30 cellular contexts compared by ENCODE assay signal in the genomic region with DNA sequence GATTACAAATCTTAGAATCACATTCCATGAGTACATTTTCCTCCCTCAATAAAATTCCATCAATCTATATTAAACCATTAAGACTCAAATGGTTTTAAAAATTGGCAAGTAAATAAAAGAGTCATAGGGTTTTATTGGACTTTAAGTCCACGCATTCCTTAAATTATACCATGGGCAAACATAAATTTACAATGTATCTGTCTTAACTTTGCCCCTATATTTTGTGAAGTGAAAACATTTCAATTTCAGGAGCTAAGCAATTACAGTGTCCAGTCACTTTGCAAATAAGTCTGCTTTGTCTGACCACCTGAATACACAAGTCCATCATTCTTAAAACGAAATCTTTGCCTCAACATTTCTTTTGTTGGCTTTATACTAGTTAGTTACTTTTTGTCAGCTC.
"Had no signal": no experiment of that assay in that cellular context is flagged by ENCODE, and none has a peak within 500 bp of the region (broad histone marks: within the 10 kb centered on the region; RNA-seq: fewer than 3 reads in every experiment).

No MANE protein-coding gene starts in this region.

- H3K4me1 ChIP-seq: adrenal gland, ascending aorta, body of pancreas, breast epithelium had no signal

- H3K27me3 ChIP-seq: adrenal gland, ascending aorta, body of pancreas, brain microvascular endothelial cell, breast epithelium, cardiac muscle cell had no signal

- H3K4me3 ChIP-seq: adrenal gland, ascending aorta, body of pancreas, breast epithelium, cardiac muscle cell had no signal

- H3K9me3 ChIP-seq: adrenal gland, ascending aorta, body of pancreas, breast epithelium had no signal

- DNase-seq: activated effector memory CD4-positive, alpha-beta T cell treated with anti-CD3 and anti-CD28 coated beads, Interleukin-2, amount 50 U/mL, for 16 hours; activated effector memory CD4-positive, alpha-beta T cell treated with Interleukin-2 at 50 U/mL for 16 hours; activated gamma-delta T cell; activated gamma-delta T cell treated with Interleukin-2 at 50 U/mL for 16 hours; activated naive CD4-positive, alpha-beta T cell; activated naive CD4-positive, alpha-beta T cell treated with anti-CD3 and anti-CD28 coated beads for 36 hours; activated naive CD4-positive, alpha-beta T cell treated with anti-CD3 and anti-CD28 coated beads, Interleukin-2, amount 10 ng/mL, durations not matched to agents 7 days and 5 days; activated naive CD4-positive, alpha-beta T cell treated with anti-CD3 and anti-CD28 coated beads, Interleukin-2, amount 50 U/mL, for 16 hours; activated naive CD4-positive, alpha-beta T cell treated with Interleukin-2 at 50 U/mL for 16 hours; activated naive CD8-positive, alpha-beta T cell treated with anti-CD3 and anti-CD28 coated beads for 36 hours; activated naive CD8-positive, alpha-beta T cell treated with anti-CD3 and anti-CD28 coated beads, Interleukin-2, amount 10 ng/mL, durations not matched to agents 7 days and 5 days; activated naive CD8-positive, alpha-beta T cell treated with anti-CD3 and anti-CD28 coated beads, Interleukin-2, amount 50 U/mL, for 24 hours; activated T-cell treated with anti-CD3 and anti-CD28 coated beads, Interleukin-2, amount 50 U/mL, for 4 hours; activated T-cell treated with anti-CD3 and anti-CD28 coated beads, Interleukin-2, amount 50 U/mL, for 48 hours; activated T-cell treated with anti-CD3 and anti-CD28 coated beads, Interleukin-2, amount 50 U/mL, for 72 hours; adrenal gland; amniotic stem cell; amygdala; anterior cingulate cortex; aorta; body of pancreas; brain microvascular endothelial cell; caudate nucleus; central memory CD4-positive, alpha-beta T cell; cerebellar nuclear complex had no signal

- ATAC-seq: activated naive CD4-positive, alpha-beta T cell treated with anti-CD3 and anti-CD28 coated beads, Interleukin-2, amount 50 U/mL, for 72 hours; activated naive CD8-positive, alpha-beta T cell treated with anti-CD3 and anti-CD28 coated beads, Interleukin-2, amount 50 U/mL, for 24 hours; activated T-cell treated with anti-CD3 and anti-CD28 coated beads, Interleukin-2, amount 50 U/mL, for 4 hours; activated T-cell treated with anti-CD3 and anti-CD28 coated beads, Interleukin-2, amount 50 U/mL, for 72 hours; activated T-helper 17 cell treated with anti-CD3 and anti-CD28 coated beads, Interleukin-2, amount 50 U/mL, for 72 hours; body of pancreas had no signal

- H3K27ac ChIP-seq: adrenal gland, ascending aorta, body of pancreas, brain microvascular endothelial cell, breast epithelium, cardiac muscle cell had no signal

- H3K36me3 ChIP-seq: adrenal gland, ascending aorta, brain microvascular endothelial cell, breast epithelium, cardiac muscle cell had no signal
